17 cellular contexts compared by ENCODE assay signal in genomic region chr3:64441861-64442260, GRCh38.
DNase-seq lines count a peak whose midpoint lies in the region; ATAC-seq and TF ChIP-seq lines count a peak whose summit lies in the region.
"Had no signal": no experiment of that assay in that cellular context is flagged by ENCODE, and none has a peak within 500 bp of the region (broad histone marks: within the 10 kb centered on the region; RNA-seq: fewer than 3 reads in every experiment).

No MANE protein-coding gene starts in this region.

- no peaks in the 10 kb centered on the region for H3K79me2 ChIP-seq in Karpas-422 (ENCODE audit: low read length)

- H3K9me2 ChIP-seq in Karpas-422 (replicated peaks; ENCODE audit: insufficient read depth, low read length): no peaks in the 10 kb centered on the region

- no peak overlapping the region for H3K56ac ChIP-seq in IMR-90 (ENCODE audit: extremely low read depth, insufficient read depth, low read length)

- H3K9ac ChIP-seq in IMR-90 (ENCODE audit: low read depth, low read length) (0 out of 2 replicates have a peak overlapping the region, but pooled peaks have one; percentile 9), Karpas-422 (ENCODE audit: low read length) (no peak overlapping the region)

- peak overlapping the region; percentile 10; the same call in 1 of the 2 replicates for H3K4me2 ChIP-seq in IMR-90 (ENCODE audit: low read depth, low read length)
- no peak overlapping the region for H3K4me2 ChIP-seq in Karpas-422 (ENCODE audit: low read depth, low read length, poor library complexity, severe bottlenecking)

- H3K27ac ChIP-seq in IMR-90 (ENCODE audit: insufficient read depth, low read length): peak overlapping the region; percentile 16; the same call in 1 of the 2 replicates
- peak overlapping the region; percentile 1 to 63 (median 55) for H3K27ac ChIP-seq in stomach
- H3K27ac ChIP-seq in esophagus squamous epithelium: peak overlapping the region in 2 of 4 donors; percentile 53 to 61
- H3K27ac ChIP-seq in Karpas-422 (ENCODE audit: low read length): no peak overlapping the region
- H3K27ac ChIP-seq: brain microvascular endothelial cell, WERI-Rb-1 had no signal

- H2BK120ac ChIP-seq in IMR-90 (ENCODE audit: low read depth, low read length): peak overlapping the region; percentile 54

- ATAC-seq in IMR-90 (ENCODE audit: low read depth): no peak
- ATAC-seq in HG03175 (IDR thresholded peaks at IDR 0.05; ENCODE audit: unreplicated experiment): no peak

- no CpG with 5 or more reads among the region's 6 CpGs for WGBS in IMR-90 (ENCODE audit: extremely low coverage in 2 of 2, insufficient read length in 1 of 2), 2 experiments
- 11 to 26% (median 21%) methylated on average over 6 of the region's 6 CpGs for WGBS in stomach, 5 donors
- WGBS in esophagus squamous epithelium, 2 donors: 70 to 73% methylated on average over 3 to 4 of the region's 6 CpGs

- H4K8ac ChIP-seq in IMR-90 (ENCODE audit: low read depth in 2 of 2, low read length in 2 of 2): peak overlapping the region; percentile 3 to 68; a peak in 2 of 4 replicates

- no peak for TF ChIP-seq RAD21 in IMR-90 (IDR thresholded peaks at IDR 0.05; ENCODE audit: low read length)

- H3K4me1 ChIP-seq in IMR-90 (ENCODE audit: control insufficient read depth, insufficient read depth, low read length) (peaks cover 17% of the 10 kb centered on the region), stomach (peaks cover 28 to 66% (median 55%) of the 10 kb centered on the region in 4 donors), esophagus squamous epithelium (peaks cover 15 to 66% (median 20%) of the 10 kb centered on the region in 3 donors), Karpas-422 (ENCODE audit: low read length) (peaks cover 6% of the 10 kb centered on the region)

- H3K14ac ChIP-seq in IMR-90 (replicated peaks; ENCODE audit: low read depth, low read length): peak overlapping the region; percentile 30

- H2AK9ac ChIP-seq in IMR-90 (replicated peaks; ENCODE audit: low read depth, low read length, poor library complexity): no peak overlapping the region

- peaks cover 8% of the 10 kb centered on the region; the same call in 1 of the 2 replicates for H3K9me1 ChIP-seq in IMR-90 (ENCODE audit: insufficient read depth, low read length)

- H4K20me1 ChIP-seq in IMR-90 (ENCODE audit: insufficient read depth, low read length): peaks cover 3% of the 10 kb centered on the region; the same call in 1 of the 2 replicates
- no peaks in the 10 kb centered on the region for H4K20me1 ChIP-seq in Karpas-422 (ENCODE audit: insufficient read depth, low read depth, low read length)

- no peaks in the 10 kb centered on the region for H3K9me3 ChIP-seq in IMR-90 (ENCODE audit: control insufficient read depth, insufficient read depth, low read length)
- no peaks in the 10 kb centered on the region for H3K9me3 ChIP-seq in stomach
- no peaks in the 10 kb centered on the region for H3K9me3 ChIP-seq in esophagus squamous epithelium
- H3K9me3 ChIP-seq in Karpas-422 (ENCODE audit: low read length): no peaks in the 10 kb centered on the region

- BruUV-seq in IMR-90 (replicated peaks; lab: Mats Ljungman, UMichigan): no TSS peak

- H3K79me1 ChIP-seq in IMR-90 (ENCODE audit: low read depth in 1 of 2, low read length in 2 of 2): peaks cover 8 to 18% of the 10 kb centered on the region in 2 experiments; a peak in 3 of 4 replicates

- TF ChIP-seq CTCF in IMR-90 (conservative IDR thresholded peaks at IDR 0.05; ENCODE audit: low read depth, low read length) (no peak), stomach (IDR thresholded peaks at IDR 0.05) (no peak), esophagus squamous epithelium (IDR thresholded peaks at IDR 0.05) (no peak)

- peak overlapping the region; percentile 51 for H3K4ac ChIP-seq in IMR-90 (ENCODE audit: low read depth, low read length)

- TF ChIP-seq EP300 in stomach (IDR thresholded peaks at IDR 0.05): no peak

- DNase-seq in IMR-90 (peak; percentile 72), NCI-H774 (lab: John Stamatoyannopoulos, UW) (peak; percentile 41), left kidney (ENCODE audit: low read depth, low spot score) (peak; percentile 44), stomach (peak; percentile 69), esophagus squamous epithelium (lab: John Stamatoyannopoulos, UW) (no peak), Karpas-422 (no peak)
- DNase-seq: activated CD4-positive, alpha-beta T cell treated with anti-CD3 and anti-CD28 coated beads, Interleukin-2, amount 50 U/mL, for 48 hours; activated effector memory CD4-positive, alpha-beta T cell treated with Interleukin-2 at 50 U/mL for 16 hours; brain microvascular endothelial cell; CD8-positive, alpha-beta memory T cell; endodermal cell; kidney glomerular epithelial cell; midbrain; NCI-H1105; NCI-H526 treated with DMSO at 0.1 percent for 48 hours; WERI-Rb-1 had no signal

- H2AK5ac ChIP-seq in IMR-90 (ENCODE audit: low read depth, low read length): peak overlapping the region; percentile 65

- H4K5ac ChIP-seq in IMR-90 (ENCODE audit: low read depth, low read length): peak overlapping the region; percentile 21

- peak overlapping the region; percentile 20 for H3K18ac ChIP-seq in IMR-90 (ENCODE audit: low read depth, low read length)

- peaks cover 4% of the 10 kb centered on the region; the same call in 1 of the 2 replicates for H3K36me3 ChIP-seq in IMR-90 (ENCODE audit: control insufficient read depth, insufficient read depth, low read length)
- H3K36me3 ChIP-seq in stomach: no peaks in the 10 kb centered on the region
- no peaks in the 10 kb centered on the region for H3K36me3 ChIP-seq in esophagus squamous epithelium
- H3K36me3 ChIP-seq in Karpas-422 (ENCODE audit: insufficient read depth, low read length): no peaks in the 10 kb centered on the region
- H3K36me3 ChIP-seq: brain microvascular endothelial cell, WERI-Rb-1 had no signal

- H3K4me3 ChIP-seq in IMR-90 (ENCODE audit: insufficient read depth, low read depth, low read length): no peak overlapping the region
- no peak overlapping the region for H3K4me3 ChIP-seq in stomach
- H3K4me3 ChIP-seq in esophagus squamous epithelium: no peak overlapping the region
- H3K4me3 ChIP-seq in Karpas-422 (ENCODE audit: low read length): no peak overlapping the region

- peak overlapping the region; percentile 52; the same call in 1 of the 3 replicates for H2BK15ac ChIP-seq in IMR-90 (ENCODE audit: low read depth, low read length)

- H2BK5ac ChIP-seq in IMR-90 (ENCODE audit: low read depth, low read length, poor library complexity, severe bottlenecking): no peak overlapping the region

- peak overlapping the region; percentile 8 for H2AFZ ChIP-seq in IMR-90 (replicated peaks; ENCODE audit: low read length, poor library complexity)
- no peak overlapping the region for H2AFZ ChIP-seq in Karpas-422 (ENCODE audit: low read length)

- TF ChIP-seq POLR2A in IMR-90 (IDR thresholded peaks at IDR 0.05; ENCODE audit: low read depth, low read length): no peak
- no peak for TF ChIP-seq POLR2A in stomach (IDR thresholded peaks at IDR 0.05)
- no peak for TF ChIP-seq POLR2A in esophagus squamous epithelium (IDR thresholded peaks at IDR 0.05)

- POLR2A ChIA-PET in IMR-90 (lab: Charles Lee; ENCODE audit: unreplicated experiment): no interaction called here

- in situ Hi-C loops in IMR-90 (cut with MboI; ENCODE audit: low sequenced_read_pairs): no loop called here

- H2BK20ac ChIP-seq in IMR-90 (ENCODE audit: low read depth, low read length): peak overlapping the region; percentile 31; the same call in 1 of the 2 replicates

- H4K91ac ChIP-seq in IMR-90 (ENCODE audit: insufficient read depth, low read depth, low read length): peak overlapping the region; percentile 44

- H3K27me3 ChIP-seq in IMR-90 (ENCODE audit: control insufficient read depth, insufficient read depth, low read length): no peaks in the 10 kb centered on the region
- peaks cover 0 to 48% (median 11%) of the 10 kb centered on the region in 3 donors for H3K27me3 ChIP-seq in stomach
- peaks cover 0 to 49% (median 0%) of the 10 kb centered on the region in 4 donors for H3K27me3 ChIP-seq in esophagus squamous epithelium
- no peaks in the 10 kb centered on the region for H3K27me3 ChIP-seq in Karpas-422 (ENCODE audit: low read length)
- H3K27me3 ChIP-seq: brain microvascular endothelial cell had no signal

- CTCF ChIA-PET in IMR-90 (lab: Yijun Ruan, JAX): no interaction called here

- dilution Hi-C loops in IMR-90 (cut with HindIII; ENCODE audit: low sequenced_read_pairs, unreplicated experiment): no loop called here

- H3K23ac ChIP-seq in IMR-90 (ENCODE audit: low read depth, low read length): peak overlapping the region; percentile 67

- intact Hi-C loops in IMR-90 (cut with micrococcal nuclease): no loop called here
- intact Hi-C loops in stomach (cut with DNase I; ENCODE audit: low total_unique reads): no loop called here
- intact Hi-C loops in esophagus squamous epithelium (cut with DNase I): no loop called here

TF ChIP-seq in IMR-90, 13 proteins besides CTCF, POLR2A, EP300 and RAD21:
- TF ChIP-seq MXI1 (IDR thresholded peaks at IDR 0.05; ENCODE audit: borderline replicate concordance, low read depth, low read length) (no peak), USF2 (IDR thresholded peaks at IDR 0.05; ENCODE audit: low read depth, low read length) (no peak), BHLHE40 (IDR thresholded peaks at IDR 0.05; ENCODE audit: low read depth, low read length) (no peak)

Comparison
In these comparisons a context has a peak if more than half of its experiments do, and no peak if none do; other contexts are left out.
1. DNase-seq: peak in IMR-90 (single experiment), NCI-H774 (single experiment), left kidney (single experiment) and stomach (single experiment); none in esophagus squamous epithelium (single experiment) and Karpas-422 (single experiment).